In the genomic region with DNA sequence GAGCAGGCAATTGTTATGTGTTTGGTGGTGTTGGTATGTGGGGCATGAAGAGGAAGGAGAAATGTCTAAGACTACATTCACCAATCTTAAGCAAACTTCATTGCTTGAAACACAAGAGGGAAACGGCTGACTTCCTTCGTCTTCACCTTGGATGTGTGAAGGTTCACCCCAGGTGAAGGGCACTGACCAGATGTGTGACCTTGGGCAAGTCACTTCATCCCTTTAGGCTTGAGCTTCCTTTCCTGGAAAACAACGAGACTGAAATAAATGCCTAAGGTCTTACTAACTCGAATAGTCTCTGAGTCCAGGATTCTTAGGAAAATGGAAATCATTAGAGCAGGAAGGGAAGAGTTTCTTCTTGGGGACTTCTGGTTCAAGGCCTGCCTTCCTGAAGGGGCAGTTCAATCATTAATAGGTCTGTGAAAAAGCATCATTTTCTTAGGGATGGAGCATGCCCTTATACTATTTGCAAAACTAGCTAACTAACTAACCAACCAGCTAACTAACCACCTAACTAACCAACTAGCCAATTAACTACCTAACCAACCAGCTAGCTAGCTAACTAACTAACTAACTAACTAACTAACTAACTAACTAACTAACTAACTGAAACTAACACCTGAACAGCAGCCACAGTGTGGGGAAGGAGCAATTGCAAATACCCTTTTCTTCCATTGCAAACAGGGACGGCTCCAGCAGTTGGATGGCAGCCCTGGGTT, we compare ENCODE assay signal across 1 cellular context.
TF ChIP-seq lines count a peak whose summit lies in the region.

No MANE protein-coding gene starts in this region.

TF ChIP-seq in A549, 52 proteins besides CTCF, POLR2A, EP300 and RAD21 (continued from another document):
- TF ChIP-seq, protein P1, sequence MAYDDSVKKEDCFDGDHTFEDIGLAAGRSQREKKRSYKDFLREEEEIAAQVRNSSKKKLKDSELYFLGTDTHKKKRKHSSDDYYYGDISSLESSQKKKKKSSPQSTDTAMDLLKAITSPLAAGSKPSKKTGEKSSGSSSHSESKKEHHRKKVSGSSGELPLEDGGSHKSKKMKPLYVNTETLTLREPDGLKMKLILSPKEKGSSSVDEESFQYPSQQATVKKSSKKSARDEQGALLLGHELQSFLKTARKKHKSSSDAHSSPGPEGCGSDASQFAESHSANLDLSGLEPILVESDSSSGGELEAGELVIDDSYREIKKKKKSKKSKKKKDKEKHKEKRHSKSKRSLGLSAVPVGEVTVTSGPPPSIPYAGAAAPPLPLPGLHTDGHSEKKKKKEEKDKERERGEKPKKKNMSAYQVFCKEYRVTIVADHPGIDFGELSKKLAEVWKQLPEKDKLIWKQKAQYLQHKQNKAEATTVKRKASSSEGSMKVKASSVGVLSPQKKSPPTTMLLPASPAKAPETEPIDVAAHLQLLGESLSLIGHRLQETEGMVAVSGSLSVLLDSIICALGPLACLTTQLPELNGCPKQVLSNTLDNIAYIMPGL (CRISPR knock-in tag; IDR thresholded peaks at IDR 0.05; ENCODE audit: borderline replicate concordance): no peak
- TF ChIP-seq, protein P2, sequence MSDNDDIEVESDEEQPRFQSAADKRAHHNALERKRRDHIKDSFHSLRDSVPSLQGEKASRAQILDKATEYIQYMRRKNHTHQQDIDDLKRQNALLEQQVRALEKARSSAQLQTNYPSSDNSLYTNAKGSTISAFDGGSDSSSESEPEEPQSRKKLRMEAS (IDR thresholded peaks at IDR 0.05): no peak
- TF ChIP-seq, protein P3, sequence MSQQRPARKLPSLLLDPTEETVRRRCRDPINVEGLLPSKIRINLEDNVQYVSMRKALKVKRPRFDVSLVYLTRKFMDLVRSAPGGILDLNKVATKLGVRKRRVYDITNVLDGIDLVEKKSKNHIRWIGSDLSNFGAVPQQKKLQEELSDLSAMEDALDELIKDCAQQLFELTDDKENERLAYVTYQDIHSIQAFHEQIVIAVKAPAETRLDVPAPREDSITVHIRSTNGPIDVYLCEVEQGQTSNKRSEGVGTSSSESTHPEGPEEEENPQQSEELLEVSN (IDR thresholded peaks at IDR 0.05; ENCODE audit: borderline replicate concordance, low read depth): no peak
TF ChIP-seq in A549: peak in this region for 0.
